7 cellular contexts compared by ENCODE assay signal in genomic region chr15:47856071-47856470, GRCh38.
"Had no signal": no experiment of that assay in that cellular context is flagged by ENCODE, and none has a peak within 500 bp of the region (broad histone marks: within the 10 kb centered on the region; RNA-seq: fewer than 3 reads in every experiment).

No MANE protein-coding gene starts in this region.

- ATAC-seq: HepG2, K562 had no signal

- H3K27me3 Mint-ChIP-seq: IgD-negative memory B cell had no signal

- H3K4me3 Mint-ChIP-seq: IgD-negative memory B cell had no signal

- DNase-seq: IMR-90, KBM-7, KG1 had no signal

- H3K27ac Mint-ChIP-seq: IgD-negative memory B cell had no signal

- H3K36me3 Mint-ChIP-seq: IgD-negative memory B cell had no signal

- H3K27ac ChIP-seq: HL-60 had no signal

- H3K4me3 ChIP-seq: K562 had no signal
